Comparison of ENCODE assay signal across 1 cellular context in the genomic region with DNA sequence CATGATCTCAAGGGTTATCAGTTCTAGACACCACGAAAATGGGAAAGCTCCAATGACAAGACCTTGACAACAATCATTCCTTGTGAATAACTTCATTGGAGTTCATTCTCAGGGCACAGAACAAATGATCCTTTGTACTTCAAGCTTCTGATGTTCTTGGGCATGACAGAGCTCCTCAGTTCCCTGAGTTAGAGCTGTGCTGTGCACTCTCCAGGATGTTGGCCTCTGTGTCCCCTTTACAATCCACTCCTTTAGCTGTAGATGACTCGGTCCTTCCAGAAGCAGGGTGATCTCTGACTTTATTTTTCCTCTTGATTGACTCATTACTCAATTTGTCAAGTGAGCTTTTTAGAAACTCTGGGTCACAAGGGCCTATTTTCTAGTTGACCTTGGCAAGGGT.
A peak's percentile ranks its signal among the peaks of the same experiment; 100 is the strongest.
TF ChIP-seq lines count a peak whose summit lies in the region.

No MANE protein-coding gene starts in this region.

TF ChIP-seq in HCT116, 20 proteins besides CTCF, POLR2A, EP300 and RAD21:
- TF ChIP-seq EZH2 (IDR thresholded peaks at IDR 0.05) (no peak), SP1 (IDR thresholded peaks at IDR 0.05; ENCODE audit: low read depth) (peak; percentile 40), FOSL1 (IDR thresholded peaks at IDR 0.05; ENCODE audit: low read depth) (peak; percentile 28; the same call in 1 of the 2 replicates)
TF ChIP-seq in HCT116: peak in this region for 2.
